In genomic region chr3:131026321-131027151, GRCh38 we compare ENCODE assay signal across 7 cellular contexts. TPM values are rescaled to one million over a fixed set of nuclear protein-coding genes. Genes with fewer than 3 reads are reported as not detected.
DNase-seq lines count a peak whose midpoint lies in the region; ATAC-seq and TF ChIP-seq lines count a peak whose summit lies in the region.

A gene with protein sequence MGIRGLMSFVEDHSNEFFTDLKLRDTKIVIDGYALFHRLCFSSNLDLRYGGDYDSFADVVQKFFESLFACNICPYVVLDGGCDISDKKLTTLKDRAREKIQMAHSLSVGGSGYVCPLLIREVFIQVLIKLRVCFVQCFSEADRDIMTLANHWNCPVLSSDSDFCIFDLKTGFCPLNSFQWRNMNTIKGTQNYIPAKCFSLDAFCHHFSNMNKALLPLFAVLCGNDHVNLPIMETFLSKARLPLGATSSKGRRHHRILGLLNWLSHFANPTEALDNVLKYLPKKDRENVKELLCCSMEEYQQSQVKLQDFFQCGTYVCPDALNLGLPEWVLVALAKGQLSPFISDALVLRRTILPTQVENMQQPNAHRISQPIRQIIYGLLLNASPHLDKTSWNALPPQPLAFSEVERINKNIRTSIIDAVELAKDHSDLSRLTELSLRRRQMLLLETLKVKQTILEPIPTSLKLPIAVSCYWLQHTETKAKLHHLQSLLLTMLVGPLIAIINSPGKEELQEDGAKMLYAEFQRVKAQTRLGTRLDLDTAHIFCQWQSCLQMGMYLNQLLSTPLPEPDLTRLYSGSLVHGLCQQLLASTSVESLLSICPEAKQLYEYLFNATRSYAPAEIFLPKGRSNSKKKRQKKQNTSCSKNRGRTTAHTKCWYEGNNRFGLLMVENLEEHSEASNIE (minus strand): TSS chr3:131026825. CDS start chr3:131025306, 1,519 bp downstream.
Gene NEK11 (plus strand): TSS chr3:131026877. CDS start chr3:131029709, 2,832 bp downstream.

- DNase-seq in NCI-H187 treated with DMSO at 0.1 percent for 48 hours (lab: John Stamatoyannopoulos, UW), result peak; percentile 71
- DNase-seq in T-helper 2 cell treated with Interferon-gamma antibody and Interleukin-4, amounts not matched to agents 5 μg/mL and 100 μg/mL, for 36 hours (ENCODE audit: low spot score), result peak; percentile 88
- DNase-seq in astrocyte of the cerebellum (ENCODE audit: low read depth), result no peak
- peak; percentile 84 for DNase-seq in hepatocyte (ENCODE audit: low spot score)
- peak; percentile 51 for DNase-seq in retinal pigment epithelial cell (ENCODE audit: low read depth)

- H3K9me2 ChIP-seq in hepatocyte (replicated peaks; ENCODE audit: insufficient read depth), result no peaks in the 10 kb centered on the region

- H3K4me1 Mint-ChIP-seq in T-helper 2 cell treated with Interferon-gamma antibody and Interleukin-4, amounts not matched to agents 5 μg/mL and 100 μg/mL, for 36 hours (ENCODE audit: low read depth), result peaks cover 38% of the 10 kb centered on the region

- TF ChIP-seq POLR2A in GM18505 (IDR thresholded peaks at IDR 0.05; ENCODE audit: borderline replicate concordance, extremely low read depth, insufficient read depth, insufficient read length), result peak; percentile 93

- peak within 1 kb of the TSS; percentile 84 for H3K4me3 Mint-ChIP-seq in T-helper 2 cell treated with Interferon-gamma antibody and Interleukin-4, amounts not matched to agents 5 μg/mL and 100 μg/mL, for 36 hours

- H3K9me3 ChIP-seq in hepatocyte (ENCODE audit: low read depth), result no peaks in the 10 kb centered on the region

- peak within 1 kb of the TSS; percentile 96 for H3K27ac ChIP-seq in hepatocyte

- H3K4me3 ChIP-seq in astrocyte of the cerebellum (ENCODE audit: low read depth, low read length), result peak within 1 kb of the TSS; percentile 74
- H3K4me3 ChIP-seq in hepatocyte, result peak within 1 kb of the TSS; percentile 46
- H3K4me3 ChIP-seq in retinal pigment epithelial cell (ENCODE audit: low read length), result peak within 1 kb of the TSS; percentile 82

- no peaks in the 10 kb centered on the region for H3K27me3 ChIP-seq in hepatocyte

- no peaks in the 10 kb centered on the region for H3K79me2 ChIP-seq in hepatocyte

- TF ChIP-seq CTCF in astrocyte of the cerebellum (IDR thresholded peaks at IDR 0.05; ENCODE audit: low read depth, low read length, missing control alignments), result no peak
- no peak for TF ChIP-seq CTCF in hepatocyte (IDR thresholded peaks at IDR 0.05; ENCODE audit: poor library complexity)
- no peak for TF ChIP-seq CTCF in retinal pigment epithelial cell (conservative IDR thresholded peaks at IDR 0.05; ENCODE audit: low read depth, low read length)

- H3K4me2 ChIP-seq in hepatocyte, result peak within 1 kb of the TSS; percentile 74

- in situ Hi-C loops in astrocyte of the cerebellum (cut with HindIII; ENCODE audit: low sequenced_read_pairs), result no loop called here

- H2AFZ ChIP-seq in hepatocyte, result peak within 1 kb of the TSS; percentile 85

- H3K27me3 Mint-ChIP-seq in T-helper 2 cell treated with Interferon-gamma antibody and Interleukin-4, amounts not matched to agents 5 μg/mL and 100 μg/mL, for 36 hours (ENCODE audit: low read depth), result peaks cover 4% of the 10 kb centered on the region

- peaks cover 22% of the 10 kb centered on the region for H3K36me3 Mint-ChIP-seq in T-helper 2 cell treated with Interferon-gamma antibody and Interleukin-4, amounts not matched to agents 5 μg/mL and 100 μg/mL, for 36 hours (ENCODE audit: low read depth)

- H3K9me3 Mint-ChIP-seq in T-helper 2 cell treated with Interferon-gamma antibody and Interleukin-4, amounts not matched to agents 5 μg/mL and 100 μg/mL, for 36 hours, result no peaks in the 10 kb centered on the region

- peak; percentile 97 for ATAC-seq in GM18505 (IDR thresholded peaks at IDR 0.05; ENCODE audit: unreplicated experiment)
- ATAC-seq in HG02970 (IDR thresholded peaks at IDR 0.05; ENCODE audit: low FRiP score, unreplicated experiment), result peak; percentile 98

- H4K20me1 ChIP-seq in hepatocyte (ENCODE audit: insufficient read depth, poor library complexity, severe bottlenecking), result no peaks in the 10 kb centered on the region

- H3K27ac Mint-ChIP-seq in T-helper 2 cell treated with Interferon-gamma antibody and Interleukin-4, amounts not matched to agents 5 μg/mL and 100 μg/mL, for 36 hours, result peak within 1 kb of the TSS; percentile 94

- WGBS in hepatocyte (ENCODE audit: low lambda C conversion rate, missing lambda C conversion rate), result 39% methylated on average over 50 of the region's 56 CpGs

- H3K4me1 ChIP-seq in hepatocyte (ENCODE audit: insufficient read depth), result peaks cover 14% of the 10 kb centered on the region

- H3K36me3 ChIP-seq in hepatocyte (replicated peaks; ENCODE audit: insufficient read depth, low read depth), result no peaks in the 10 kb centered on the region

RNA-seq across cellular contexts. Expression of the first gene that starts in this region (rescaled TPM):
- total RNA-seq in hepatocyte, result 5.1 and 6.5 TPM in 2 replicates
- polyA plus RNA-seq in hepatocyte, result 4.3 and 5.3 TPM in 2 replicates

RNA-seq across cellular contexts. Expression of gene NEK11, which starts in this region (rescaled TPM):
- 5.5 and 13.7 TPM in 2 replicates for total RNA-seq in hepatocyte
- 3.5 and 3.9 TPM in 2 replicates for polyA plus RNA-seq in hepatocyte
